In the genomic region with DNA sequence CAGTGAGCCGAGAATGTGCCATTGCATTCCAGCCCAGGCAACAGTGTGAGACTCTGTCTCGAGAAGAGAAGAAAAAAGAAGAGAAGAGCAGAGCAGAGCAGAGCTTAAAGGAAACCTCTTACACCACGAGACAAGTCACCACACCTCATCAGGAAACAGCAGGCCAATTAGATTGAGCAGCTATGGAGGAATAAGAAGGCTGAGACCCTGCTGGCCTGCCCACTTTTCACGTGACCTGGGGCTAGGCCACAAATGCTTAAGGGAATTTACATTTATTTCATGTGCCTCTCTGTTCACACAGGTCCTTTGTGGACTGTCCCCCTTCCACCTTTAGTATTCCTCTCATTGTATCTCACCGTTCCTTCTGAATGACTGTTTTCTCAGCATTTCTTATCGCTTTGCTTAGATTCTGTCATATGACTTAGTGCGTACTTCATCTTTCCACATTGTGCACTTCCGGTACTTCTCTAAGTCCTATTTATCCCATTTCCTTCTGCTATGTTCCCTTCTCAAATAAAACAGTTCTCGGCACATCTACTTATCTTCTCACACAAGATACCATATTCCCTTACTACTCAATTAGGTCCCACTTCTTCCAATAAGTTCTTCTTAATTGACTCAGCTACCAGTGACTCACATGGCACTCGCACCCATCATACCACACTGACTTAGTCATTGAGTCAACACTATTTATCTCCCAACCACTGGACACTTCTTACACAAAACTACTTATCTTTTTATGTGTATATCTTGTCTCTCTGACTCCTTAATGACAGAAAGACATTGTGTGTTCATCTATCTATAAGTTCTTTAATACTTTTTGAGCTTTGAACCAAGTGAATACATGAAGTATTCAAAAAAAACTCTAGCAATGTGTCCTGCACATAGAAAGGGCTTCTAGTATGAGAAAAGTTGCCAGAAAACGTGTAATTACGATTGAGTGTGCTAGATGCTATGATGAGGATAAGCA, we compare ENCODE assay signal across 10 cellular contexts. TPM values are rescaled to one million over a fixed set of nuclear protein-coding genes. Genes with fewer than 3 reads are reported as not detected.
DNase-seq lines count a peak whose midpoint lies in the region; ATAC-seq, FAIRE-seq and TF ChIP-seq lines count a peak whose summit lies in the region.
"Had no signal": no experiment of that assay in that cellular context is flagged by ENCODE, and none has a peak within 500 bp of the region (broad histone marks: within the 10 kb centered on the region; RNA-seq: fewer than 3 reads in every experiment).

No MANE protein-coding gene starts in this region.

- H3K27ac Mint-ChIP-seq in activated T-helper 17 cell treated with anti-CD3 and anti-CD28 coated beads, Interleukin-2, amount 50 U/mL, for 72 hours = peak overlapping the region; percentile 42

- CTCF ChIA-PET in A549 (lab: Yijun Ruan, JAX) = interaction anchor here (1.2 to 1.4 kb wide), 2 partner anchors 11 to 220 kb away, joined by 3 to 6 read pairs; a partner anchor contains a TSS

- peak; percentile 100 for FAIRE-seq in A549 (lab: Jason Lieb, UNC)

- no peaks in the 10 kb centered on the region for H3K27me3 Mint-ChIP-seq in activated T-helper 17 cell treated with anti-CD3 and anti-CD28 coated beads, Interleukin-2, amount 50 U/mL, for 72 hours

- no peaks in the 10 kb centered on the region for H3K9me3 Mint-ChIP-seq in activated T-helper 17 cell treated with anti-CD3 and anti-CD28 coated beads, Interleukin-2, amount 50 U/mL, for 72 hours

- no peaks in the 10 kb centered on the region for H3K9me3 ChIP-seq in A549
- H3K9me3 ChIP-seq: thyroid gland had no signal

- peaks cover 10% of the 10 kb centered on the region for H3K4me1 Mint-ChIP-seq in activated T-helper 17 cell treated with anti-CD3 and anti-CD28 coated beads, Interleukin-2, amount 50 U/mL, for 72 hours

- peak overlapping the region; percentile 92 to 94 for H3K27ac ChIP-seq in A549
- H3K27ac ChIP-seq: HL-60, thyroid gland had no signal

- ATAC-seq in A549 (peak; percentile 97 to 100), GM18870 (IDR thresholded peaks at IDR 0.05; ENCODE audit: unreplicated experiment) (no peak), HG02973 (IDR thresholded peaks at IDR 0.05; ENCODE audit: unreplicated experiment) (no peak)
- peak; percentile 100 for ATAC-seq in activated T-helper 17 cell treated with anti-CD3 and anti-CD28 coated beads, Interleukin-2, amount 50 U/mL, for 72 hours (replicated peaks)

- H3K4me3 ChIP-seq in A549 = peak overlapping the region; percentile 25; the same call in 1 of the 3 replicates
- H3K4me3 ChIP-seq in HFF-Myc (replicated peaks; ENCODE audit: low read depth, low read length) = no peak overlapping the region
- H3K4me3 ChIP-seq: thyroid gland had no signal

- 25% methylated on average over 12 of the region's 12 CpGs for WGBS in A549 (ENCODE audit: missing lambda C conversion rate)

- POLR2A ChIA-PET in A549 (lab: Yijun Ruan, JAX) = interaction anchor here (1.1 to 3.5 kb wide), 4 partner anchors 9 to 185 kb away, joined by 3 to 27 read pairs (median 4); a partner anchor contains a TSS

- H3K4me3 Mint-ChIP-seq in activated T-helper 17 cell treated with anti-CD3 and anti-CD28 coated beads, Interleukin-2, amount 50 U/mL, for 72 hours = peak overlapping the region; percentile 54

- DNase-seq in A549 (ENCODE audit: low read depth in 1 of 2, low spot score in 1 of 2) (peak; percentile 73 to 88), HFF-Myc (ENCODE audit: extremely low read depth, low read depth) (peak; percentile 46), hepatic stellate cell (ENCODE audit: low spot score) (peak; percentile 39), NCI-H774 (lab: John Stamatoyannopoulos, UW) (no peak), NCI-H510A (lab: John Stamatoyannopoulos, UW) (no peak)
- DNase-seq: thyroid gland had no signal

- peak overlapping the region; percentile 64 for H3K4me2 ChIP-seq in A549

- peak in 1 of 2 experiments; percentile 12; a peak in 1 of 5 replicates for TF ChIP-seq RAD21 in A549 (conservative IDR thresholded peaks at IDR 0.05 in 1 of 2, IDR thresholded peaks at IDR 0.05 in 1 of 2)

- H3K36me3 Mint-ChIP-seq in activated T-helper 17 cell treated with anti-CD3 and anti-CD28 coated beads, Interleukin-2, amount 50 U/mL, for 72 hours (ENCODE audit: low read depth) = peaks cover 62% of the 10 kb centered on the region

- no peak for TF ChIP-seq POLR2A in A549 (IDR thresholded peaks at IDR 0.05; ENCODE audit: low read length)

- H3K4me1 ChIP-seq in A549 = peaks cover 40% of the 10 kb centered on the region
- H3K4me1 ChIP-seq: thyroid gland had no signal

- TF ChIP-seq CTCF in A549 (IDR thresholded peaks at IDR 0.05) (no peak), HFF-Myc (IDR thresholded peaks at IDR 0.05; ENCODE audit: low read depth, low read length, missing control alignments) (no peak)

- TF ChIP-seq EP300 in A549 (IDR thresholded peaks at IDR 0.05) = no peak; a peak in 1 of 5 replicates

TF ChIP-seq in A549, 52 proteins besides CTCF, POLR2A, EP300 and RAD21:
- TF ChIP-seq CEBPB (IDR thresholded peaks at IDR 0.05) (0 out of 4 replicates have a peak, but pooled peaks of 1 of the 2 experiments have one; percentile 37), HOXB5 (CRISPR knock-in tag; IDR thresholded peaks at IDR 0.05) (peak; percentile 58; the same call in 1 of the 2 replicates), MAZ (IDR thresholded peaks at IDR 0.05; ENCODE audit: borderline replicate concordance, low read depth, low read length) (no peak), HEYL (CRISPR knock-in tag; IDR thresholded peaks at IDR 0.05) (no peak), TFCP2L1 (CRISPR knock-in tag; IDR thresholded peaks at IDR 0.05) (no peak), EHF (CRISPR knock-in tag; IDR thresholded peaks at IDR 0.05) (no peak), JUNB (IDR thresholded peaks at IDR 0.05) (peak; percentile 96), RFX5 (IDR thresholded peaks at IDR 0.05) (peak; percentile 53; the same call in 1 of the 2 replicates), GATA3 (IDR thresholded peaks at IDR 0.05; ENCODE audit: borderline replicate concordance) (peak; percentile 88), JUN (IDR thresholded peaks at IDR 0.05) (peak; percentile 56 to 58; a peak in 3 of 5 replicates), SMC3 (IDR thresholded peaks at IDR 0.05) (0 out of 3 replicates have a peak, but pooled peaks have one; percentile 11), FOSL2 (IDR thresholded peaks at IDR 0.05) (peak; percentile 94), FOSL2 (CRISPR knock-in tag; IDR thresholded peaks at IDR 0.05) (peak; percentile 98), FOXS1 (CRISPR knock-in tag; IDR thresholded peaks at IDR 0.05) (peak; percentile 72; the same call in 1 of the 2 replicates)
- TF ChIP-seq, protein P1, sequence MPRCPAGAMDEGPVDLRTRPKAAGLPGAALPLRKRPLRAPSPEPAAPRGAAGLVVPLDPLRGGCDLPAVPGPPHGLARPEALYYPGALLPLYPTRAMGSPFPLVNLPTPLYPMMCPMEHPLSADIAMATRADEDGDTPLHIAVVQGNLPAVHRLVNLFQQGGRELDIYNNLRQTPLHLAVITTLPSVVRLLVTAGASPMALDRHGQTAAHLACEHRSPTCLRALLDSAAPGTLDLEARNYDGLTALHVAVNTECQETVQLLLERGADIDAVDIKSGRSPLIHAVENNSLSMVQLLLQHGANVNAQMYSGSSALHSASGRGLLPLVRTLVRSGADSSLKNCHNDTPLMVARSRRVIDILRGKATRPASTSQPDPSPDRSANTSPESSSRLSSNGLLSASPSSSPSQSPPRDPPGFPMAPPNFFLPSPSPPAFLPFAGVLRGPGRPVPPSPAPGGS (IDR thresholded peaks at IDR 0.05) = 0 out of 3 replicates have a peak, but pooled peaks have one; percentile 16
- TF ChIP-seq, protein P2, sequence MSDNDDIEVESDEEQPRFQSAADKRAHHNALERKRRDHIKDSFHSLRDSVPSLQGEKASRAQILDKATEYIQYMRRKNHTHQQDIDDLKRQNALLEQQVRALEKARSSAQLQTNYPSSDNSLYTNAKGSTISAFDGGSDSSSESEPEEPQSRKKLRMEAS (IDR thresholded peaks at IDR 0.05) = peak; percentile 79
- TF ChIP-seq, protein P3, sequence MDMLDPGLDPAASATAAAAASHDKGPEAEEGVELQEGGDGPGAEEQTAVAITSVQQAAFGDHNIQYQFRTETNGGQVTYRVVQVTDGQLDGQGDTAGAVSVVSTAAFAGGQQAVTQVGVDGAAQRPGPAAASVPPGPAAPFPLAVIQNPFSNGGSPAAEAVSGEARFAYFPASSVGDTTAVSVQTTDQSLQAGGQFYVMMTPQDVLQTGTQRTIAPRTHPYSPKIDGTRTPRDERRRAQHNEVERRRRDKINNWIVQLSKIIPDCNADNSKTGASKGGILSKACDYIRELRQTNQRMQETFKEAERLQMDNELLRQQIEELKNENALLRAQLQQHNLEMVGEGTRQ (IDR thresholded peaks at IDR 0.05) = peak; percentile 26; the same call in 1 of the 2 replicates
TF ChIP-seq in A549: peak in this region for 12.

RNA-seq across cellular contexts. Expression of a gene that starts 11.0 kb away (rescaled TPM):
- polyA plus RNA-seq in A549 (2011; rRNA removed) = 47.5 and 55.0 TPM in 2 replicates
- polyA plus RNA-seq in A549 (2012; cell fraction: cytosol; rRNA removed) = 7.9 and 10.7 TPM in 2 replicates
- 11.4 and 18.5 TPM in 2 replicates for polyA plus RNA-seq in A549 (2012; cell fraction: nucleus; rRNA removed)
- polyA plus RNA-seq in A549 (2017; fragmentation: RNase III; extraction: RNeasy Plus Mini Kit Qiagen cat#74134 plus additional on column Dnase treatment) = 34.5 to 40.3 TPM (median 36.7 TPM) in 3 replicates
- 91.0 and 106 TPM in 2 replicates for polyA minus RNA-seq in A549 (2011; rRNA and poly(A)+ RNA removed)
- 10 to 100 TPM; 36.2 to 55.3 TPM for total RNA-seq in activated T-helper 17 cell treated with anti-CD3 and anti-CD28 coated beads, Interleukin-2, amount 50 U/mL, for 72 hours

RNA-seq across cellular contexts. Expression of a gene that starts 54.1 kb away (rescaled TPM):
- polyA plus RNA-seq in A549 (2011; rRNA removed) (133 and 163 TPM in 2 replicates), A549 (2017; fragmentation: RNase III; extraction: RNeasy Plus Mini Kit Qiagen cat#74134 plus additional on column Dnase treatment) (92.5 to 103 TPM (median 94.5 TPM) in 3 replicates)
- 42.6 and 47.6 TPM in 2 replicates for polyA plus RNA-seq in A549 (2012; cell fraction: cytosol; rRNA removed)
- 15.6 and 20.5 TPM in 2 replicates for polyA plus RNA-seq in A549 (2012; cell fraction: nucleus; rRNA removed)
- 12.6 and 14.1 TPM in 2 replicates for polyA minus RNA-seq in A549 (2011; rRNA and poly(A)+ RNA removed)
- total RNA-seq in activated T-helper 17 cell treated with anti-CD3 and anti-CD28 coated beads, Interleukin-2, amount 50 U/mL, for 72 hours = 10 to 100 TPM; 39.0 to 48.6 TPM

Comparison
In these comparisons a context has a peak if more than half of its experiments do, and no peak if none do; other contexts are left out.
1. ATAC-seq: peak in A549 (2 of 2) and activated T-helper 17 cell treated with anti-CD3 and anti-CD28 coated beads, Interleukin-2, amount 50 U/mL, for 72 hours (single experiment); none in GM18870 (single experiment) and HG02973 (single experiment).
2. DNase-seq: peak in A549 (2 of 2), HFF-Myc (single experiment) and hepatic stellate cell (single experiment); none in NCI-H774 (single experiment) and NCI-H510A (single experiment).